In genomic region chr22:39449708-39450107, GRCh38 we compare ENCODE assay signal across 1 cellular context.
TF ChIP-seq lines count a peak whose summit lies in the region.

No MANE protein-coding gene starts in this region.

TF ChIP-seq in IMR-90, 13 proteins besides CTCF, POLR2A, EP300 and RAD21 (continued from another document):
- TF ChIP-seq USF2 (IDR thresholded peaks at IDR 0.05; ENCODE audit: low read depth, low read length) (no peak), MAZ (IDR thresholded peaks at IDR 0.05; ENCODE audit: borderline replicate concordance, low read depth, low read length) (no peak), ELK1 (IDR thresholded peaks at IDR 0.05; ENCODE audit: borderline replicate concordance, low read depth, low read length) (no peak)
TF ChIP-seq in IMR-90: peak in this region for 0.
